1 cellular context compared by ENCODE assay signal in genomic region chr17:7610641-7611040, GRCh38.
TF ChIP-seq lines count a peak whose summit lies in the region.

No MANE protein-coding gene starts in this region.

TF ChIP-seq in GM12878, 131 proteins besides CTCF, POLR2A, EP300 and RAD21:
- TF ChIP-seq ZNF24 (IDR thresholded peaks at IDR 0.05): no peak
